In genomic region chr3:179286331-179286730, GRCh38 we compare ENCODE assay signal across 12 cellular contexts. TPM values are rescaled to one million over a fixed set of nuclear protein-coding genes. Genes with fewer than 3 reads are reported as not detected.
DNase-seq lines count a peak whose midpoint lies in the region; ATAC-seq and TF ChIP-seq lines count a peak whose summit lies in the region.
"Had no signal": no experiment of that assay in that cellular context is flagged by ENCODE, and none has a peak within 500 bp of the region (broad histone marks: within the 10 kb centered on the region; RNA-seq: fewer than 3 reads in every experiment).

No MANE protein-coding gene starts in this region.

- ATAC-seq in upper lobe of right lung, result no peak
- no peak for ATAC-seq in gastrocnemius medialis

- no peaks in the 10 kb centered on the region for H3K4me1 ChIP-seq in GM23248 (ENCODE audit: insufficient read depth)
- no peaks in the 10 kb centered on the region for H3K4me1 ChIP-seq in upper lobe of right lung
- H3K4me1 ChIP-seq in colonic mucosa, result no peaks in the 10 kb centered on the region
- no peaks in the 10 kb centered on the region for H3K4me1 ChIP-seq in gastrocnemius medialis
- H3K4me1 ChIP-seq in HAP-1, result peaks cover 4% of the 10 kb centered on the region; the same call in 1 of the 2 replicates

- no peaks in the 10 kb centered on the region for H4K20me1 ChIP-seq in GM23248 (ENCODE audit: insufficient read depth)

- no peak for TF ChIP-seq POLR2A in gastrocnemius medialis (IDR thresholded peaks at IDR 0.05)

- TF ChIP-seq CTCF in fibroblast of villous mesenchyme (IDR thresholded peaks at IDR 0.05; ENCODE audit: insufficient read depth, low read depth, low read length), result no peak
- no peak for TF ChIP-seq CTCF in upper lobe of right lung (IDR thresholded peaks at IDR 0.05)
- TF ChIP-seq CTCF in colonic mucosa (IDR thresholded peaks at IDR 0.05), result no peak
- TF ChIP-seq CTCF in gastrocnemius medialis (IDR thresholded peaks at IDR 0.05 in 4 of 5, conservative IDR thresholded peaks at IDR 0.05 in 1 of 5), result no peak

- H3K9ac ChIP-seq in GM23248, result no peak overlapping the region
- H3K9ac ChIP-seq in colonic mucosa (ENCODE audit: low read depth in 2 of 2, low read length in 2 of 2), result no peak overlapping the region

- H3K4me2 ChIP-seq in GM23248 (ENCODE audit: unreplicated experiment), result no peak overlapping the region

- H3K9me2 ChIP-seq in GM23248 (ENCODE audit: insufficient read depth), result no peaks in the 10 kb centered on the region

- no peak overlapping the region for H3K27ac ChIP-seq in GM23248
- no peak overlapping the region for H3K27ac ChIP-seq in upper lobe of right lung
- no peak overlapping the region for H3K27ac ChIP-seq in colonic mucosa
- no peak overlapping the region for H3K27ac ChIP-seq in gastrocnemius medialis

- intact Hi-C loops in upper lobe of right lung (cut with DNase I), result no loop called here
- intact Hi-C loops in colonic mucosa (cut with DNase I), result no loop called here
- intact Hi-C loops in gastrocnemius medialis (cut with DNase I; ENCODE audit: low total_unique reads), result no loop called here

- no peaks in the 10 kb centered on the region for H3K79me2 ChIP-seq in GM23248 (ENCODE audit: insufficient read depth)

- H3K4me3 ChIP-seq in GM23248 (no peak overlapping the region), fibroblast of villous mesenchyme (ENCODE audit: low read depth, low read length) (no peak overlapping the region), upper lobe of right lung (no peak overlapping the region), colonic mucosa (no peak overlapping the region), gastrocnemius medialis (no peak overlapping the region), HAP-1 (no peak overlapping the region)

- H3K36me3 ChIP-seq in GM23248 (ENCODE audit: low read depth) (no peaks in the 10 kb centered on the region), upper lobe of right lung (no peaks in the 10 kb centered on the region), colonic mucosa (no peaks in the 10 kb centered on the region), gastrocnemius medialis (no peaks in the 10 kb centered on the region), HAP-1 (replicated peaks) (no peaks in the 10 kb centered on the region)

- DNase-seq in GM23248 (no peak), NCI-H82 treated with DMSO at 0.1 percent for 48 hours (lab: John Stamatoyannopoulos, UW; ENCODE audit: unreplicated experiment) (peak; percentile 57), fibroblast of villous mesenchyme (ENCODE audit: low read depth) (peak; percentile 88), upper lobe of right lung (no peak), colonic mucosa (no peak), gastrocnemius medialis (no peak), HAP-1 (ENCODE audit: low spot score in 2 of 2) (no peak)
- DNase-seq: C1 segment of cervical spinal cord; Calu3; CD4-positive, alpha-beta T cell; DMS79; GDM1 had no signal

- peak overlapping the region; percentile 62; the same call in 1 of the 2 replicates for H2AFZ ChIP-seq in GM23248

- in situ Hi-C loops in GM23248 (cut with MboI), result no loop called here
- in situ Hi-C loops in gastrocnemius medialis (cut with MboI; ENCODE audit: low sequenced_read_pairs in 4 of 4), result no loop called here
- in situ Hi-C loops in HAP-1 (cut with MboI; ENCODE audit: low sequenced_read_pairs), result no loop called here

- H3K9me3 ChIP-seq in GM23248 (ENCODE audit: low read depth) (no peaks in the 10 kb centered on the region), upper lobe of right lung (no peaks in the 10 kb centered on the region), colonic mucosa (no peaks in the 10 kb centered on the region), gastrocnemius medialis (no peaks in the 10 kb centered on the region), HAP-1 (no peaks in the 10 kb centered on the region)

- H3K27me3 ChIP-seq in GM23248 (replicated peaks; ENCODE audit: insufficient read depth) (peaks cover 11% of the 10 kb centered on the region; the same call in 1 of the 2 replicates), upper lobe of right lung (no peaks in the 10 kb centered on the region), colonic mucosa (no peaks in the 10 kb centered on the region), gastrocnemius medialis (no peaks in the 10 kb centered on the region), HAP-1 (ENCODE audit: low read depth) (no peaks in the 10 kb centered on the region; the same call in 1 of the 2 replicates)

- no peaks in the 10 kb centered on the region for H3F3A ChIP-seq in GM23248 (ENCODE audit: insufficient read depth)

- WGBS in GM23248 (ENCODE audit: low coverage in 1 of 2, low lambda C conversion rate in 2 of 2, missing lambda C conversion rate in 2 of 2), 2 experiments, result 56 to 58% methylated on average over 6 of the region's 6 CpGs

RNA-seq across cellular contexts. Expression of gene KCNMB3, which starts 35.4 kb away (rescaled TPM):
- total RNA-seq in GM23248 (2014; rRNA removed; shearing (Covaris generic)), result 0.38 and 0.54 TPM in 2 replicates
- 0.47 and 0.50 TPM in 2 replicates for polyA plus RNA-seq in GM23248 (2016; fragmentation: Nextera tagmentation; extraction: Ambion mirVana)
- total RNA-seq in fibroblast of villous mesenchyme, result 1.3 and 2.2 TPM in 2 replicates
- total RNA-seq in upper lobe of right lung, result 2.5 TPM
- 1 to 10 TPM; 1.5 to 1.7 TPM for total RNA-seq in colonic mucosa
- total RNA-seq in gastrocnemius medialis, result 1 to 10 TPM in 1 of 4 donors, under 1 TPM in 3; 0.24 to 2.1 (median 0.44) TPM

RNA-seq across cellular contexts. Expression of gene ZNF639, which starts 36.5 kb away (rescaled TPM):
- 68.0 and 76.9 TPM in 2 replicates for total RNA-seq in GM23248 (2014; rRNA removed; shearing (Covaris generic))
- 26.8 and 27.9 TPM in 2 replicates for polyA plus RNA-seq in GM23248 (2016; fragmentation: Nextera tagmentation; extraction: Ambion mirVana)
- 57.7 and 60.9 TPM in 2 replicates for total RNA-seq in fibroblast of villous mesenchyme
- 28.9 TPM for total RNA-seq in upper lobe of right lung
- total RNA-seq in colonic mucosa, result 10 to 100 TPM; 18.6 to 29.4 TPM
- total RNA-seq in gastrocnemius medialis, result 10 to 100 TPM; 28.7 to 43.7 (median 39.7) TPM

Comparison
In these comparisons a context has a peak if more than half of its experiments do, and no peak if none do; other contexts are left out.
1. DNase-seq: peak in NCI-H82 treated with DMSO at 0.1 percent for 48 hours (single experiment) and fibroblast of villous mesenchyme (single experiment); none in GM23248 (single experiment), upper lobe of right lung (single experiment), colonic mucosa (single experiment), gastrocnemius medialis (0 of 2) and HAP-1 (0 of 2).